10 cellular contexts compared by ENCODE assay signal in the genomic region with DNA sequence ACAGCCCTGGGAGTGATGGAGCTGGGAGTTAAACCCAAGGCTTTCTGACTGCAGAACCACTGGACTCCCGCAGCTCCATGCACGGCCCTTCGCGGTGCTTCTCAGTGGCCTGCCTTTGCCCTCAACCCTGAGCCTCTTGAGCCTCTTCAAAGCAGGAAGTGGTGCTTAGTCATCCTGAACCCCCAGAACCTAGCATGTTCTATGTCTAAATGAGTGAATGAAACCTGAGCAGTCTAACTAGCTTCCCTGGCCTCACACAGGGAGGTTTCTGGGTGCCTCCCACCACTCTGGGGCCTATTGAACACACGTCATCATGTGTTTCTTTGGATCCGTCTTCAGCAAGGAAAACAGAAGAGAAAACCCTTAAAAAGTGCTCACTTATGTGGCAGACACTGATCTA.
DNase-seq lines count a peak whose midpoint lies in the region; ATAC-seq and TF ChIP-seq lines count a peak whose summit lies in the region.
"Had no signal": no experiment of that assay in that cellular context is flagged by ENCODE, and none has a peak within 500 bp of the region (broad histone marks: within the 10 kb centered on the region; RNA-seq: fewer than 3 reads in every experiment).

No MANE protein-coding gene starts in this region.

- in situ Hi-C loops in GM13976 (cut with MboI; ENCODE audit: low sequenced_read_pairs, unreplicated experiment): no loop called here

- peak overlapping the region; percentile 83 for H3K27ac Mint-ChIP-seq in activated T-helper 1 cell treated with anti-CD3 and anti-CD28 coated beads, Interleukin-12 subunit alpha, Interleukin-12 subunit beta, Interleukin-2, Interleukin-4 antibody, amounts not matched to agents 30 ng/mL and 10 ng/mL and 1 ng/mL, durations not matched to agents 14 hours and 24 hours and 36 hours

- TF ChIP-seq CTCF in GM13976 (IDR thresholded peaks at IDR 0.05; ENCODE audit: borderline replicate concordance, control extremely low read depth, extremely low read depth, insufficient read depth, missing control alignments) (no peak), tibial artery (IDR thresholded peaks at IDR 0.05) (no peak)

- H3K9me3 ChIP-seq in tibial artery: no peaks in the 10 kb centered on the region

- H3K4me1 ChIP-seq in tibial artery: no peaks in the 10 kb centered on the region

- H3K27me3 ChIP-seq in tibial artery: peaks cover 0 to 26% of the 10 kb centered on the region in 2 donors

- ATAC-seq in GM19372 (IDR thresholded peaks at IDR 0.05; ENCODE audit: low read depth, unreplicated experiment) (peak; percentile 96), HG03064 (IDR thresholded peaks at IDR 0.05; ENCODE audit: low read depth, unreplicated experiment) (peak; percentile 97)

- intact Hi-C loops in activated T-helper 1 cell treated with anti-CD3 and anti-CD28 coated beads, Interleukin-12 subunit alpha, Interleukin-12 subunit beta, Interleukin-2, Interleukin-4 antibody, amounts not matched to agents 30 ng/mL and 10 ng/mL and 1 ng/mL, durations not matched to agents 14 hours and 24 hours and 36 hours (cut with micrococcal nuclease): loop anchor here (1.0 kb wide), 1 partner anchor 11 kb away; no protein-coding TSS in a partner anchor
- intact Hi-C loops in tibial artery (cut with DNase I; ENCODE audit: low total_unique reads): no loop called here

- H3K36me3 Mint-ChIP-seq in activated T-helper 1 cell treated with anti-CD3 and anti-CD28 coated beads, Interleukin-12 subunit alpha, Interleukin-12 subunit beta, Interleukin-2, Interleukin-4 antibody, amounts not matched to agents 30 ng/mL and 10 ng/mL and 1 ng/mL, durations not matched to agents 14 hours and 24 hours and 36 hours (ENCODE audit: low read depth): no peaks in the 10 kb centered on the region

- DNase-seq in GM13976 (ENCODE audit: low spot score) (peak; percentile 85), SW480 (ENCODE audit: low spot score) (no peak), DMS 273 (lab: John Stamatoyannopoulos, UW; ENCODE audit: unreplicated experiment) (no peak), tibial artery (no peak), NCI-H2107 (lab: John Stamatoyannopoulos, UW) (no peak)
- DNase-seq in activated T-helper 1 cell treated with anti-CD3 and anti-CD28 coated beads, Interleukin-12 subunit alpha, Interleukin-12 subunit beta, Interleukin-2, Interleukin-4 antibody, amounts not matched to agents 30 ng/mL and 10 ng/mL and 1 ng/mL, durations not matched to agents 14 hours and 24 hours and 36 hours (ENCODE audit: low spot score): peak; percentile 22
- DNase-seq: NCI-H187 had no signal

- H3K27me3 Mint-ChIP-seq in activated T-helper 1 cell treated with anti-CD3 and anti-CD28 coated beads, Interleukin-12 subunit alpha, Interleukin-12 subunit beta, Interleukin-2, Interleukin-4 antibody, amounts not matched to agents 30 ng/mL and 10 ng/mL and 1 ng/mL, durations not matched to agents 14 hours and 24 hours and 36 hours (ENCODE audit: insufficient read depth): peaks cover 2% of the 10 kb centered on the region

- no peak overlapping the region for H3K4me3 ChIP-seq in tibial artery

- no peaks in the 10 kb centered on the region for H3K9me3 Mint-ChIP-seq in activated T-helper 1 cell treated with anti-CD3 and anti-CD28 coated beads, Interleukin-12 subunit alpha, Interleukin-12 subunit beta, Interleukin-2, Interleukin-4 antibody, amounts not matched to agents 30 ng/mL and 10 ng/mL and 1 ng/mL, durations not matched to agents 14 hours and 24 hours and 36 hours

- H3K36me3 ChIP-seq in tibial artery: no peaks in the 10 kb centered on the region

- H3K27ac ChIP-seq in tibial artery: no peak overlapping the region
- H3K27ac ChIP-seq: epithelial cell of prostate had no signal

- H3K4me1 Mint-ChIP-seq in activated T-helper 1 cell treated with anti-CD3 and anti-CD28 coated beads, Interleukin-12 subunit alpha, Interleukin-12 subunit beta, Interleukin-2, Interleukin-4 antibody, amounts not matched to agents 30 ng/mL and 10 ng/mL and 1 ng/mL, durations not matched to agents 14 hours and 24 hours and 36 hours (ENCODE audit: low read depth): peaks cover 15% of the 10 kb centered on the region

- no peak overlapping the region for H3K4me3 Mint-ChIP-seq in activated T-helper 1 cell treated with anti-CD3 and anti-CD28 coated beads, Interleukin-12 subunit alpha, Interleukin-12 subunit beta, Interleukin-2, Interleukin-4 antibody, amounts not matched to agents 30 ng/mL and 10 ng/mL and 1 ng/mL, durations not matched to agents 14 hours and 24 hours and 36 hours

Comparison
In these comparisons a context has a peak if more than half of its experiments do, and no peak if none do; other contexts are left out.
1. DNase-seq: peak in GM13976 (single experiment) and activated T-helper 1 cell treated with anti-CD3 and anti-CD28 coated beads, Interleukin-12 subunit alpha, Interleukin-12 subunit beta, Interleukin-2, Interleukin-4 antibody, amounts not matched to agents 30 ng/mL and 10 ng/mL and 1 ng/mL, durations not matched to agents 14 hours and 24 hours and 36 hours (single experiment); none in SW480 (single experiment), DMS 273 (single experiment), tibial artery (0 of 2) and NCI-H2107 (single experiment).